In the genomic region with DNA sequence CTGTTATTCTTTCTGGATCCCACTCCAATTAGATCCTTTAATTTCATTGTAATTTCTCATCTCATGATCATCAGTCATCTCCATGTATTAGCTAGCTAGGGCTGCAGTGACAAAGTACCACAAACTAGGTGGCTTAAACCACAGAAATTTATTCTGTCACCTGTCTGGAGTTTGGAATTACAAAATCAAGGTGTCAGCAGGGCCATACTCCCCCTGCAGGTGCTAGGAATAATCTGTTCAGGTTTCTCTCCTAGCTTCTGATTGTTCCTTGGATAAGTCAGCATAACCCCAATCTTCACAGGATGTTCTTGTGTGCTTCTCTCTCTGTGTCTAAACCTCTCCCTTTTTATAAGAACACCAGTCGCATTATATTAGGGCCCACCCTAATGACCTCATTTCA, we compare ENCODE assay signal across 1 cellular context.
TF ChIP-seq lines count a peak whose summit lies in the region.

No MANE protein-coding gene starts in this region.

TF ChIP-seq in HCT116, 20 proteins besides CTCF, POLR2A, EP300 and RAD21 (continued from another document):
- TF ChIP-seq TCF7L2 (IDR thresholded peaks at IDR 0.05; ENCODE audit: borderline replicate concordance, extremely low read depth, insufficient read depth, insufficient read length) (no peak), REST (IDR thresholded peaks at IDR 0.05; ENCODE audit: low read depth) (no peak), YY1 (IDR thresholded peaks at IDR 0.05; ENCODE audit: extremely low read depth, insufficient replicate concordance, low read depth, low read length) (no peak)
